24 cellular contexts compared by ENCODE assay signal in the genomic region with DNA sequence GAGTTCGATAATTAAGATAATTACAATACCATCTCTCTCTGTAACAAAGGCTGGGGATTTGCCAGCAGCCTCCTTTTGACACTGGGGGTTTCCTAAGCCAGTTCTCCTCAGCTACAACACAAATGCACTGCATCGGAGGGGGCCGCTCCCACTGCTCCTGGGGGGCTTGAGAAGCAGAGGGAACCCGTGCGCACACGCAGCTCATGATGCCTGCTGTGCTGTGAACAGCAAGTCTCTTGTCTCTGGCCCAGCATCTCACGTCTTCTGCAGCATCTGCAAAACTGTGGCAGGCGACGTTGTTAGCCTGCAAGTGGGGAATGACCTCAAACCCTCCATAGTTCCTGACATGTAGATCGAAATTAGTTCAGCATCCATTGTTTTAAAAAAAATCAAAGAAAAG. TPM values are rescaled to one million over a fixed set of nuclear protein-coding genes. Genes with fewer than 3 reads are reported as not detected.
DNase-seq lines count a peak whose midpoint lies in the region; ATAC-seq and TF ChIP-seq lines count a peak whose summit lies in the region.
"Had no signal": no experiment of that assay in that cellular context is flagged by ENCODE, and none has a peak within 500 bp of the region (broad histone marks: within the 10 kb centered on the region; RNA-seq: fewer than 3 reads in every experiment).

No MANE protein-coding gene starts in this region.

- peaks cover 0 to 10% (median 3%) of the 10 kb centered on the region in 4 donors for H3K4me1 Mint-ChIP-seq in naive thymus-derived CD8-positive, alpha-beta T cell

- TF ChIP-seq POLR2A in spleen (IDR thresholded peaks at IDR 0.05), result no peak

- 86 to 93% (median 92%) methylated on average over 7 to 10 of the region's 10 CpGs for WGBS in spleen, 5 donors

- H3K4me3 ChIP-seq in coronary artery (no peak overlapping the region), spleen (no peak overlapping the region)
- H3K4me3 ChIP-seq: Peyer's patch, SJCRH30 had no signal

- H3K9me3 Mint-ChIP-seq in naive thymus-derived CD8-positive, alpha-beta T cell, result no peaks in the 10 kb centered on the region

- TF ChIP-seq CTCF in coronary artery (IDR thresholded peaks at IDR 0.05) (no peak), spleen (IDR thresholded peaks at IDR 0.05 in 8 of 11, conservative IDR thresholded peaks at IDR 0.05 in 3 of 11) (no peak)

- peak; percentile 8 for DNase-seq in NCI-H1436 (lab: John Stamatoyannopoulos, UW)
- DNase-seq in NCI-H1436 treated with DMSO at 0.1 percent for 48 hours (lab: John Stamatoyannopoulos, UW), result no peak
- DNase-seq in Right ventricle myocardium inferior (ENCODE audit: missing footprints), result peak; percentile 46
- DNase-seq in Right ventricle myocardium superior, result no peak
- DNase-seq in coronary artery (ENCODE audit: low spot score), result peak; percentile 24
- peak; percentile 21 for DNase-seq in spleen
- DNase-seq in HPDE6-E6E7 (ENCODE audit: extremely low spot score), result no peak
- DNase-seq in naive thymus-derived CD8-positive, alpha-beta T cell, result no peak
- DNase-seq: 8988T, ACHN, BE2C, DMS153, DND-41, Karpas-422, NCI-H1092, NCI-H2029, NCI-H446, NCI-H526, OCI-M1, Peyer's patch, SJCRH30 had no signal

- H3K27ac Mint-ChIP-seq in naive thymus-derived CD8-positive, alpha-beta T cell, result no peak overlapping the region

- H3K4me1 ChIP-seq in spleen, result peaks cover 6 to 11% (median 7%) of the 10 kb centered on the region in 6 donors
- H3K4me1 ChIP-seq: BE2C, SJCRH30 had no signal

- ATAC-seq in Right ventricle myocardium inferior, result no peak
- ATAC-seq in Right ventricle myocardium superior (ENCODE audit: poor library complexity), result no peak
- no peak for ATAC-seq in naive thymus-derived CD8-positive, alpha-beta T cell
- ATAC-seq: HepG2, SK-N-SH treated with all-trans-retinoic acid at 6 μM for 48 hours had no signal

- peaks cover 5 to 61% (median 25%) of the 10 kb centered on the region in 7 donors for H3K27me3 ChIP-seq in spleen (replicated peaks in 1 of 7)
- H3K27me3 ChIP-seq: SJCRH30 had no signal

- no peaks in the 10 kb centered on the region for H3K36me3 Mint-ChIP-seq in naive thymus-derived CD8-positive, alpha-beta T cell

- H3K27ac ChIP-seq in coronary artery (no peak overlapping the region), spleen (no peak overlapping the region)
- H3K27ac ChIP-seq: Peyer's patch, SJCRH30 had no signal

- H3K36me3 ChIP-seq in spleen, result no peaks in the 10 kb centered on the region
- H3K36me3 ChIP-seq: BE2C, Peyer's patch, SJCRH30 had no signal

- intact Hi-C loops in Right ventricle myocardium inferior (cut with DNase I), result no loop called here
- intact Hi-C loops in Right ventricle myocardium superior (cut with DNase I), result no loop called here
- intact Hi-C loops in spleen (cut with DNase I; ENCODE audit: low total_unique reads), result no loop called here

- H3K27me3 Mint-ChIP-seq in naive thymus-derived CD8-positive, alpha-beta T cell, result peaks cover 7 to 41% (median 26%) of the 10 kb centered on the region in 5 donors

- POLR2A ChIA-PET in naive thymus-derived CD8-positive, alpha-beta T cell (lab: Charles Lee), result no interaction called here

- no peak overlapping the region for H3K4me3 Mint-ChIP-seq in naive thymus-derived CD8-positive, alpha-beta T cell

- no peaks in the 10 kb centered on the region for H3K9me3 ChIP-seq in spleen
- H3K9me3 ChIP-seq: BE2C, Peyer's patch, SJCRH30 had no signal

RNA-seq across cellular contexts. Expression of gene VIPR2, which starts 5.5 kb away (rescaled TPM):
- total RNA-seq in Right ventricle myocardium inferior, result 17.0 TPM
- total RNA-seq in Right ventricle myocardium superior, result 15.2 TPM
- 1 to 10 TPM in 1 of 7 donors, under 1 TPM in 6; 0.61 to 1.4 (median 0.68) TPM for total RNA-seq in spleen
- under 1 TPM; 0.41 to 0.58 (median 0.48) TPM for polyA plus RNA-seq in spleen
- total RNA-seq in naive thymus-derived CD8-positive, alpha-beta T cell, result under 1 TPM; 0.22 to 0.26 TPM
- under 1 TPM in 2 of 3 donors, not detected in 1; 0.17 to 0.62 TPM for polyA plus RNA-seq in naive thymus-derived CD8-positive, alpha-beta T cell
- total RNA-seq: HepG2, HT1080 had no signal
- polyA plus RNA-seq: HepG2 had no signal

Comparison
In these comparisons a context has a peak if more than half of its experiments do, and no peak if none do; other contexts are left out.
1. DNase-seq: peak in NCI-H1436 (single experiment), Right ventricle myocardium inferior (single experiment), coronary artery (single experiment) and spleen (single experiment); none in NCI-H1436 treated with DMSO at 0.1 percent for 48 hours (single experiment), Right ventricle myocardium superior (single experiment), HPDE6-E6E7 (single experiment) and naive thymus-derived CD8-positive, alpha-beta T cell (0 of 10).